In the genomic region with DNA sequence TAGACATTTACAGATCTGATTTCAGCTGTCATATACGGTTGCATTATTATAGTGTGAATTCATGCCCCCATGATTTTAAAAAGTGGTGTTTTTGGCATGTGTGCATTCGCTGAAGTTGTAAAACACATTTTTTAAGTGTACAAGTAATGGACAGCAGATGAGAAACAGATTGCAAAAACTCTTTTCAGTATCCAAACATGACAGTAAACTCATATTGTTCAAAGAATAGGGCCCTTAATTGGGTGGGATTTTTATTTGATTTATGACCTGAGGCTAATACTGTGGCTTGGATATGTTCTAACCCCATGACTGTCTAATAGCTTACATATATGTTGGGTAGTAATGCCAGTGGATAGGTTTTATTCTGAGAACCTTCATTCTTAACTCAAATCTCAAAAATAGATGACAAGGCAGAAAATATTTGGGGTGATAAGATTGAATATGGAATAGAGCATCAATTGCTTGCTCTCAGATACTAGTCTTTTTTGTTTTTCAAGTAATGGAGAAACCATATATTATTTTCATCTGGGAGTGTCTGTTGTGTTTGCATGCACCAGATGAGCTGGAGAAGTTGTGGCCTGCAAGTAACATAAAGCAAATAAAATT, we compare ENCODE assay signal across 14 cellular contexts.
"Had no signal": no experiment of that assay in that cellular context is flagged by ENCODE, and none has a peak within 500 bp of the region (broad histone marks: within the 10 kb centered on the region; RNA-seq: fewer than 3 reads in every experiment).

No MANE protein-coding gene starts in this region.

- H3K36me3 ChIP-seq: gastroesophageal sphincter, thoracic aorta had no signal

- H3K4me3 ChIP-seq: gastroesophageal sphincter, thoracic aorta had no signal

- H3K9me3 ChIP-seq: gastroesophageal sphincter, thoracic aorta had no signal

- H3K27me3 ChIP-seq: gastroesophageal sphincter had no signal

- H3K27ac ChIP-seq: thoracic aorta, VCaP had no signal

- ATAC-seq: activated CD4-positive, alpha-beta T cell treated with anti-CD3 and anti-CD28 coated beads for 36 hours; activated CD8-positive, alpha-beta T cell treated with anti-CD3 and anti-CD28 coated beads for 36 hours; activated naive CD8-positive, alpha-beta T cell treated with anti-CD3 and anti-CD28 coated beads, Interleukin-2, amount 50 U/mL, for 24 hours; activated T-cell treated with anti-CD3 and anti-CD28 coated beads, Interleukin-2, amount 50 U/mL, for 72 hours; gastroesophageal sphincter; naive thymus-derived CD8-positive, alpha-beta T cell; stimulated activated naive CD8-positive, alpha-beta T cell treated with anti-CD3 and anti-CD28 coated beads, Interleukin-15, amount 100 ng/mL, for 72 hours had no signal

- DNase-seq: activated CD4-positive, alpha-beta T cell treated with anti-CD3 and anti-CD28 coated beads for 36 hours; activated CD8-positive, alpha-beta memory T cell treated with anti-CD3 and anti-CD28 coated beads, Interleukin-2, amount 50 U/mL, for 4 hours; activated CD8-positive, alpha-beta T cell treated with anti-CD3 and anti-CD28 coated beads for 36 hours; activated gamma-delta T cell treated with Interleukin-2 at 50 U/mL for 16 hours; activated naive CD8-positive, alpha-beta T cell treated with anti-CD3 and anti-CD28 coated beads, Interleukin-2, amount 50 U/mL, for 24 hours; activated T-cell treated with anti-CD3 and anti-CD28 coated beads, Interleukin-2, amount 50 U/mL, for 72 hours; naive thymus-derived CD8-positive, alpha-beta T cell; stimulated activated CD4-positive, alpha-beta T cell treated with anti-CD3 and anti-CD28 coated beads, Interleukin-4, amount 100 ng/mL, for 1 hour; stimulated activated CD8-positive, alpha-beta memory T cell treated with anti-CD3 and anti-CD28 coated beads, Interleukin-4, amount 100 ng/mL, for 48 hours; stimulated activated naive CD8-positive, alpha-beta T cell treated with anti-CD3 and anti-CD28 coated beads, Interleukin-15, amount 100 ng/mL, for 72 hours; T-helper 1 cell had no signal
